21 cellular contexts compared by ENCODE assay signal in the genomic region with DNA sequence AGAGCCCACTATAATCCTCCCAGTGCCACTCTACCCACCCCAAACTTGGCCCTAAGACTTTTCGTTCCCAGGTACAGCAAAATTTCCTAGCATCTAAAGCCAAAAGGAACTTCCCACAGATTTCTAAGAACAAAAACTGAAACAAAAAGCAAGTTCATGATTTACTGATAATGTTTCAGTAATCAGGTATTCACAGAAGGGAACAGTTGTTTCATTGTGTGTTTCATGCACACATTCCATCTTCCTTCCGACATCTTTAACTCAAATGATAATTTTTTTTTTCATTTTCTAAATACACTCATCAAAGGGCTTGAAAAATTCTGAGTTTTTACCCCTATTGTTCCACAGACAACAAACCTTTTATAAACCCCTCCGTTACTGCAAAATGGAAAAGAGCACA. TPM values are rescaled to one million over a fixed set of nuclear protein-coding genes. Genes with fewer than 3 reads are reported as not detected.
A peak's percentile ranks its signal among the peaks of the same experiment; 100 is the strongest.
DNase-seq lines count a peak whose midpoint lies in the region; ATAC-seq lines count a peak whose summit lies in the region.
"Had no signal": no experiment of that assay in that cellular context is flagged by ENCODE, and none has a peak within 500 bp of the region (broad histone marks: within the 10 kb centered on the region; RNA-seq: fewer than 3 reads in every experiment).

No MANE protein-coding gene starts in this region.

- CTCF ChIA-PET in activated CD4-positive, alpha-beta T cell treated with anti-CD3 and anti-CD28 coated beads for 36 hours (lab: Charles Lee): interaction anchor here (0.6 to 1.0 kb wide), 2 partner anchors 10 to 21 kb away, joined by 3 to 4 read pairs; no protein-coding TSS in a partner anchor

- peak overlapping the region; percentile 3 for H3K27ac Mint-ChIP-seq in activated CD4-positive, alpha-beta T cell treated with anti-CD3 and anti-CD28 coated beads for 36 hours
- H3K27ac Mint-ChIP-seq in stimulated activated naive CD8-positive, alpha-beta T cell treated with anti-CD3 and anti-CD28 coated beads, Interleukin-15, Interleukin-2, amounts not matched to agents 100 ng/mL and 50 ng/mL, for 24 hours: peak overlapping the region; percentile 8
- H3K27ac Mint-ChIP-seq in activated naive CD8-positive, alpha-beta T cell treated with anti-CD3 and anti-CD28 coated beads, Interleukin-2, amount 10 ng/mL, durations not matched to agents 7 days and 5 days: peak overlapping the region; percentile 70
- H3K27ac Mint-ChIP-seq: B cell, CD14-positive monocyte had no signal

- no peak overlapping the region for H3K4me3 Mint-ChIP-seq in activated CD4-positive, alpha-beta T cell treated with anti-CD3 and anti-CD28 coated beads for 36 hours
- H3K4me3 Mint-ChIP-seq in stimulated activated naive CD8-positive, alpha-beta T cell treated with anti-CD3 and anti-CD28 coated beads, Interleukin-15, Interleukin-2, amounts not matched to agents 100 ng/mL and 50 ng/mL, for 24 hours: no peak overlapping the region
- H3K4me3 Mint-ChIP-seq in activated naive CD8-positive, alpha-beta T cell treated with anti-CD3 and anti-CD28 coated beads, Interleukin-2, amount 10 ng/mL, durations not matched to agents 7 days and 5 days: peak overlapping the region; percentile 52
- H3K4me3 Mint-ChIP-seq: B cell, CD14-positive monocyte, IgD-negative memory B cell had no signal

- H3K9me3 Mint-ChIP-seq in activated CD4-positive, alpha-beta T cell treated with anti-CD3 and anti-CD28 coated beads for 36 hours (ENCODE audit: low read depth): no peaks in the 10 kb centered on the region
- H3K9me3 Mint-ChIP-seq in stimulated activated naive CD8-positive, alpha-beta T cell treated with anti-CD3 and anti-CD28 coated beads, Interleukin-15, Interleukin-2, amounts not matched to agents 100 ng/mL and 50 ng/mL, for 24 hours: no peaks in the 10 kb centered on the region
- H3K9me3 Mint-ChIP-seq in activated naive CD8-positive, alpha-beta T cell treated with anti-CD3 and anti-CD28 coated beads, Interleukin-2, amount 10 ng/mL, durations not matched to agents 7 days and 5 days: no peaks in the 10 kb centered on the region
- H3K9me3 Mint-ChIP-seq: IgD-negative memory B cell had no signal

- peaks cover 10% of the 10 kb centered on the region for H3K4me1 Mint-ChIP-seq in activated CD4-positive, alpha-beta T cell treated with anti-CD3 and anti-CD28 coated beads for 36 hours
- peaks cover 13% of the 10 kb centered on the region for H3K4me1 Mint-ChIP-seq in stimulated activated naive CD8-positive, alpha-beta T cell treated with anti-CD3 and anti-CD28 coated beads, Interleukin-15, Interleukin-2, amounts not matched to agents 100 ng/mL and 50 ng/mL, for 24 hours (ENCODE audit: low read depth)
- H3K4me1 Mint-ChIP-seq in activated naive CD8-positive, alpha-beta T cell treated with anti-CD3 and anti-CD28 coated beads, Interleukin-2, amount 10 ng/mL, durations not matched to agents 7 days and 5 days: peaks cover 23% of the 10 kb centered on the region

- intact Hi-C loops in activated CD4-positive, alpha-beta T cell treated with anti-CD3 and anti-CD28 coated beads for 36 hours (cut with DNase I, micrococcal nuclease): no loop called here

- H3K36me3 Mint-ChIP-seq in activated CD4-positive, alpha-beta T cell treated with anti-CD3 and anti-CD28 coated beads for 36 hours (ENCODE audit: low read depth): no peaks in the 10 kb centered on the region
- H3K36me3 Mint-ChIP-seq in stimulated activated naive CD8-positive, alpha-beta T cell treated with anti-CD3 and anti-CD28 coated beads, Interleukin-15, Interleukin-2, amounts not matched to agents 100 ng/mL and 50 ng/mL, for 24 hours (ENCODE audit: low read depth): no peaks in the 10 kb centered on the region
- H3K36me3 Mint-ChIP-seq in activated naive CD8-positive, alpha-beta T cell treated with anti-CD3 and anti-CD28 coated beads, Interleukin-2, amount 10 ng/mL, durations not matched to agents 7 days and 5 days: no peaks in the 10 kb centered on the region
- H3K36me3 Mint-ChIP-seq: CD14-positive monocyte, IgD-negative memory B cell had no signal

- ATAC-seq in activated CD4-positive, alpha-beta T cell treated with anti-CD3 and anti-CD28 coated beads for 36 hours: no peak
- no peak for ATAC-seq in stimulated activated naive CD8-positive, alpha-beta T cell treated with anti-CD3 and anti-CD28 coated beads, Interleukin-15, Interleukin-2, amounts not matched to agents 100 U/mL and 50 U/mL, for 24 hours
- no peak for ATAC-seq in activated naive CD8-positive, alpha-beta T cell treated with anti-CD3 and anti-CD28 coated beads, Interleukin-2, amount 10 ng/mL, durations not matched to agents 7 days and 5 days (ENCODE audit: low read depth)
- no peak for ATAC-seq in GM19463 (IDR thresholded peaks at IDR 0.05; ENCODE audit: unreplicated experiment)

- no peaks in the 10 kb centered on the region for H3K27me3 Mint-ChIP-seq in activated CD4-positive, alpha-beta T cell treated with anti-CD3 and anti-CD28 coated beads for 36 hours
- H3K27me3 Mint-ChIP-seq in stimulated activated naive CD8-positive, alpha-beta T cell treated with anti-CD3 and anti-CD28 coated beads, Interleukin-15, Interleukin-2, amounts not matched to agents 100 ng/mL and 50 ng/mL, for 24 hours: no peaks in the 10 kb centered on the region
- peaks cover 5% of the 10 kb centered on the region for H3K27me3 Mint-ChIP-seq in activated naive CD8-positive, alpha-beta T cell treated with anti-CD3 and anti-CD28 coated beads, Interleukin-2, amount 10 ng/mL, durations not matched to agents 7 days and 5 days
- H3K27me3 Mint-ChIP-seq: B cell, IgD-negative memory B cell had no signal

- DNase-seq in activated CD4-positive, alpha-beta T cell treated with anti-CD3 and anti-CD28 coated beads for 36 hours: no peak
- no peak for DNase-seq in activated CD4-positive, alpha-beta T cell treated with anti-CD3 and anti-CD28 coated beads, Interleukin-2, amount 50 U/mL, for 4 hours
- no peak for DNase-seq in stimulated activated naive CD8-positive, alpha-beta T cell treated with anti-CD3 and anti-CD28 coated beads, Interleukin-15, Interleukin-2, amounts not matched to agents 100 U/mL and 50 U/mL, for 24 hours
- DNase-seq in activated naive CD8-positive, alpha-beta T cell treated with anti-CD3 and anti-CD28 coated beads, Interleukin-2, amount 10 ng/mL, durations not matched to agents 7 days and 5 days: no peak
- no peak for DNase-seq in activated gamma-delta T cell treated with Interleukin-2 at 50 U/mL for 16 hours
- DNase-seq: DMS79, H7, Karpas-422, MV-4-11, NCI-H1105 treated with DMSO at 0.1 percent for 48 hours, NCI-H2081, NCI-H2171, NCI-H345, NCI-H524, NCI-H82, SJCRH30 had no signal

- POLR2A ChIA-PET in activated CD4-positive, alpha-beta T cell treated with anti-CD3 and anti-CD28 coated beads for 36 hours (lab: Charles Lee): no interaction called here
- POLR2A ChIA-PET in activated naive CD8-positive, alpha-beta T cell treated with anti-CD3 and anti-CD28 coated beads, Interleukin-2, amount 10 ng/mL, durations not matched to agents 7 days and 5 days (lab: Charles Lee): interaction anchor here (1.0 kb wide), 1 partner anchor 20 kb away, joined by 5 read pairs; no protein-coding TSS in a partner anchor

RNA-seq across cellular contexts. Expression of a gene that starts 6.0 kb away (rescaled TPM):
- total RNA-seq in activated CD4-positive, alpha-beta T cell treated with anti-CD3 and anti-CD28 coated beads for 36 hours: not detected
- under 1 TPM in 1 of 2 experiments, not detected in 1; 0.11 TPM for total RNA-seq in activated naive CD8-positive, alpha-beta T cell treated with anti-CD3 and anti-CD28 coated beads, Interleukin-2, amount 10 ng/mL, durations not matched to agents 7 days and 5 days
- total RNA-seq: H7 had no signal

RNA-seq across cellular contexts. Expression of a gene that starts 36.4 kb away (rescaled TPM):
- total RNA-seq in activated CD4-positive, alpha-beta T cell treated with anti-CD3 and anti-CD28 coated beads for 36 hours: 10 to 100 TPM; 17.3 to 17.5 TPM
- 10 to 100 TPM; 45.2 to 46.7 TPM for total RNA-seq in activated naive CD8-positive, alpha-beta T cell treated with anti-CD3 and anti-CD28 coated beads, Interleukin-2, amount 10 ng/mL, durations not matched to agents 7 days and 5 days

RNA-seq across cellular contexts. Expression of a gene that starts 44.0 kb away (rescaled TPM):
- total RNA-seq in activated CD4-positive, alpha-beta T cell treated with anti-CD3 and anti-CD28 coated beads for 36 hours: 10 to 100 TPM; 63.6 to 86.4 TPM
- 10 to 100 TPM; 83.1 to 86.4 TPM for total RNA-seq in activated naive CD8-positive, alpha-beta T cell treated with anti-CD3 and anti-CD28 coated beads, Interleukin-2, amount 10 ng/mL, durations not matched to agents 7 days and 5 days

RNA-seq across cellular contexts. Expression of a gene that starts 53.8 kb away (rescaled TPM):
- total RNA-seq in activated CD4-positive, alpha-beta T cell treated with anti-CD3 and anti-CD28 coated beads for 36 hours: 10 to 100 TPM; 33.3 to 34.1 TPM
- 100 to 1,000 TPM; 117 to 126 TPM for total RNA-seq in activated naive CD8-positive, alpha-beta T cell treated with anti-CD3 and anti-CD28 coated beads, Interleukin-2, amount 10 ng/mL, durations not matched to agents 7 days and 5 days

Comparison
In these comparisons a context has a peak if more than half of its experiments do, and no peak if none do; other contexts are left out.
1. H3K27ac Mint-ChIP-seq: peak in every context shown above with its lines; median percentile 70 in activated naive CD8-positive, alpha-beta T cell treated with anti-CD3 and anti-CD28 coated beads, Interleukin-2, amount 10 ng/mL, durations not matched to agents 7 days and 5 days; 8 in stimulated activated naive CD8-positive, alpha-beta T cell treated with anti-CD3 and anti-CD28 coated beads, Interleukin-15, Interleukin-2, amounts not matched to agents 100 ng/mL and 50 ng/mL, for 24 hours; 3 in activated CD4-positive, alpha-beta T cell treated with anti-CD3 and anti-CD28 coated beads for 36 hours.